In genomic region chr9:85521331-85522197, GRCh38 we compare ENCODE assay signal across 8 cellular contexts.
DNase-seq lines count a peak whose midpoint lies in the region; ATAC-seq, FAIRE-seq and TF ChIP-seq lines count a peak whose summit lies in the region.

No MANE protein-coding gene starts in this region.

- H3K4me3 ChIP-seq in A549 (no peak overlapping the region; the same call in 2 of the 3 replicates), endodermal cell (ENCODE audit: low read length) (no peak overlapping the region)

- CTCF ChIA-PET in A549 (lab: Yijun Ruan, JAX) = no interaction called here

- H3K27ac ChIP-seq in A549 (no peak overlapping the region), endodermal cell (ENCODE audit: low read depth, low read length) (no peak overlapping the region)

- POLR2A ChIA-PET in A549 (lab: Yijun Ruan, JAX) = no interaction called here

- TF ChIP-seq CTCF in A549 (IDR thresholded peaks at IDR 0.05) (no peak), HFFc6 (IDR thresholded peaks at IDR 0.05) (no peak), endodermal cell (conservative IDR thresholded peaks at IDR 0.05) (no peak), natural killer cell (IDR thresholded peaks at IDR 0.05) (no peak)

- H3K27ac Mint-ChIP-seq in HFFc6 (no peak overlapping the region), endodermal cell (no peak overlapping the region), natural killer cell (no peak overlapping the region)

- no peak for TF ChIP-seq POLR2A in A549 (IDR thresholded peaks at IDR 0.05; ENCODE audit: low read length)

- FAIRE-seq in A549 (lab: Jason Lieb, UNC) = no peak

- no peaks in the 10 kb centered on the region; the same call in 2 of the 3 replicates for H3K9me3 ChIP-seq in A549
- H3K9me3 ChIP-seq in endodermal cell (ENCODE audit: control insufficient read depth, low read length) = peaks cover 2% of the 10 kb centered on the region

- no peak for ATAC-seq in A549
- ATAC-seq in natural killer cell = no peak
- no peak for ATAC-seq in HG02884 (IDR thresholded peaks at IDR 0.05; ENCODE audit: unreplicated experiment)
- ATAC-seq in GM21737 (IDR thresholded peaks at IDR 0.05; ENCODE audit: unreplicated experiment) = no peak

- H3K36me3 ChIP-seq in endodermal cell (ENCODE audit: control insufficient read depth, insufficient read depth, low read length) = no peaks in the 10 kb centered on the region

- H3K4me1 ChIP-seq in A549 = peaks cover 2% of the 10 kb centered on the region; the same call in 1 of the 3 replicates
- H3K4me1 ChIP-seq in endodermal cell (ENCODE audit: control insufficient read depth, insufficient read depth, low read length) = no peaks in the 10 kb centered on the region

- no peak for TF ChIP-seq RAD21 in A549 (conservative IDR thresholded peaks at IDR 0.05 in 1 of 2, IDR thresholded peaks at IDR 0.05 in 1 of 2)

- H3K36me3 Mint-ChIP-seq in HFFc6 (ENCODE audit: low read depth) (no peaks in the 10 kb centered on the region), endodermal cell (ENCODE audit: low read depth) (no peaks in the 10 kb centered on the region), natural killer cell (no peaks in the 10 kb centered on the region)

- intact Hi-C loops in natural killer cell (cut with micrococcal nuclease) = no loop called here

- 78% methylated on average over 23 of the region's 23 CpGs for WGBS in A549 (ENCODE audit: missing lambda C conversion rate)
- 92 to 98% methylated on average over 23 of the region's 23 CpGs for WGBS in endodermal cell (ENCODE audit: insufficient coverage in 1 of 2, insufficient read length in 1 of 2), 2 experiments

- TF ChIP-seq EP300 in A549 (IDR thresholded peaks at IDR 0.05) = no peak

- H3K4me3 Mint-ChIP-seq in HFFc6 (peak overlapping the region; percentile 13; the same call in 1 of the 2 replicates), endodermal cell (peak overlapping the region; percentile 73), natural killer cell (peak overlapping the region; percentile 89)

- H3K4me2 ChIP-seq in A549 = peak overlapping the region; percentile 73; the same call in 2 of the 3 replicates

- H3K9me3 Mint-ChIP-seq in HFFc6 (no peaks in the 10 kb centered on the region), endodermal cell (peaks cover 3% of the 10 kb centered on the region), natural killer cell (no peaks in the 10 kb centered on the region)

- DNase-seq in A549 (ENCODE audit: low read depth in 1 of 2, low spot score in 1 of 2) (no peak), HFFc6 (no peak), endodermal cell (no peak), natural killer cell (no peak), HK-2 (ENCODE audit: unreplicated experiment) (no peak), SHP77 (lab: John Stamatoyannopoulos, UW) (no peak)

- peaks cover 22% of the 10 kb centered on the region for H3K27me3 ChIP-seq in endodermal cell (ENCODE audit: control insufficient read depth, insufficient read depth, low read length, poor library complexity, severe bottlenecking)

- H3K4me1 Mint-ChIP-seq in HFFc6 (ENCODE audit: low read depth) (peaks cover 8% of the 10 kb centered on the region), endodermal cell (peaks cover 3% of the 10 kb centered on the region), natural killer cell (peaks cover 39% of the 10 kb centered on the region in 2 donors)

- no peak overlapping the region for H3K9ac ChIP-seq in endodermal cell (ENCODE audit: extremely low read depth, low read length, poor library complexity, severe bottlenecking)

- H3K27me3 Mint-ChIP-seq in HFFc6 (ENCODE audit: insufficient read depth) (peaks cover 16% of the 10 kb centered on the region), endodermal cell (ENCODE audit: insufficient read depth) (peaks cover 55% of the 10 kb centered on the region), natural killer cell (ENCODE audit: low read depth in 2 of 2) (peaks cover 46 to 50% of the 10 kb centered on the region in 2 donors)

TF ChIP-seq in A549, 52 proteins besides CTCF, POLR2A, EP300 and RAD21:
- no peak for TF ChIP-seq POLR2AphosphoS2 (conservative IDR thresholded peaks at IDR 0.05; ENCODE audit: low read length)
- no peak for TF ChIP-seq ATOH8 (CRISPR knock-in tag; IDR thresholded peaks at IDR 0.05; ENCODE audit: low read depth)
- no peak for TF ChIP-seq ZNF302 (CRISPR knock-in tag; IDR thresholded peaks at IDR 0.05)
- TF ChIP-seq BHLHE40 (IDR thresholded peaks at IDR 0.05; ENCODE audit: low read depth, low read length) = no peak
- TF ChIP-seq ZSCAN20 (CRISPR knock-in tag; IDR thresholded peaks at IDR 0.05) = no peak
- no peak for TF ChIP-seq E2F6 (IDR thresholded peaks at IDR 0.05; ENCODE audit: borderline replicate concordance, low read depth)
- no peak for TF ChIP-seq CEBPB (IDR thresholded peaks at IDR 0.05)
- TF ChIP-seq RCOR1 (IDR thresholded peaks at IDR 0.05; ENCODE audit: low read depth, low read length) = no peak
- no peak for TF ChIP-seq NPAS2 (CRISPR knock-in tag; IDR thresholded peaks at IDR 0.05; ENCODE audit: borderline replicate concordance)
- no peak for TF ChIP-seq HOXA7 (CRISPR knock-in tag; IDR thresholded peaks at IDR 0.05)
- TF ChIP-seq PHF8 (IDR thresholded peaks at IDR 0.05; ENCODE audit: borderline replicate concordance, low read depth) = no peak

Comparison
In these comparisons a context has a peak if more than half of its experiments do, and no peak if none do; other contexts are left out.
1. H3K4me3 Mint-ChIP-seq: peak in every context shown above with its lines; median percentile 89 in natural killer cell; 73 in endodermal cell; 13 in HFFc6.